Comparison of ENCODE assay signal across 9 cellular contexts in genomic region chr3:71444028-71444860, GRCh38.
DNase-seq lines count a peak whose midpoint lies in the region; ATAC-seq and TF ChIP-seq lines count a peak whose summit lies in the region.
"Had no signal": no experiment of that assay in that cellular context is flagged by ENCODE, and none has a peak within 500 bp of the region (broad histone marks: within the 10 kb centered on the region; RNA-seq: fewer than 3 reads in every experiment).

No MANE protein-coding gene starts in this region.

- H3K4me3 Mint-ChIP-seq in activated naive CD8-positive, alpha-beta T cell: peak overlapping the region; percentile 67

- peak overlapping the region; percentile 99 for H3K27ac Mint-ChIP-seq in activated naive CD8-positive, alpha-beta T cell

- H3K27me3 ChIP-seq in RWPE2 (ENCODE audit: insufficient read depth, poor library complexity, severe bottlenecking): no peaks in the 10 kb centered on the region
- H3K27me3 ChIP-seq in layer of hippocampus (ENCODE audit: control insufficient read depth, insufficient read depth, low read length): no peaks in the 10 kb centered on the region
- H3K27me3 ChIP-seq in stomach smooth muscle (ENCODE audit: control insufficient read depth in 1 of 2, insufficient read depth in 2 of 2, low read length in 2 of 2): no peaks in the 10 kb centered on the region

- peak; percentile 94 for ATAC-seq in HG03064 (IDR thresholded peaks at IDR 0.05; ENCODE audit: low read depth, unreplicated experiment)
- peak; percentile 81 for ATAC-seq in RWPE2 (ENCODE audit: low read depth)
- ATAC-seq: A549 had no signal

- H3K4me1 Mint-ChIP-seq in activated naive CD8-positive, alpha-beta T cell (ENCODE audit: low read depth): peaks cover 95% of the 10 kb centered on the region

- DNase-seq in activated gamma-delta T cell treated with Interleukin-2 at 50 U/mL for 16 hours (peak; percentile 72), activated gamma-delta T cell (lab: John Stamatoyannopoulos, UW) (no peak), RWPE2 (ENCODE audit: low spot score) (peak; percentile 84), NCI-H1048 (lab: John Stamatoyannopoulos, UW) (no peak)

- no peak for TF ChIP-seq CTCF in RWPE2 (IDR thresholded peaks at IDR 0.05; ENCODE audit: poor library complexity, severe bottlenecking)

- H3K4me1 ChIP-seq in RWPE2 (ENCODE audit: insufficient read depth, poor library complexity, severe bottlenecking): peaks cover 59% of the 10 kb centered on the region
- H3K4me1 ChIP-seq in stomach smooth muscle (ENCODE audit: control insufficient read depth, insufficient read depth, low read length): peaks cover 19% of the 10 kb centered on the region

- H3K36me3 Mint-ChIP-seq in activated naive CD8-positive, alpha-beta T cell: no peaks in the 10 kb centered on the region

- H3K9me3 ChIP-seq in RWPE2 (ENCODE audit: severe bottlenecking) (no peaks in the 10 kb centered on the region), stomach smooth muscle (ENCODE audit: control insufficient read depth in 2 of 2, low read length in 2 of 2) (no peaks in the 10 kb centered on the region)
- H3K9me3 ChIP-seq: A549 had no signal

- no peaks in the 10 kb centered on the region for H3K9me3 Mint-ChIP-seq in activated naive CD8-positive, alpha-beta T cell (ENCODE audit: low read depth)

- no peaks in the 10 kb centered on the region for H3K27me3 Mint-ChIP-seq in activated naive CD8-positive, alpha-beta T cell

- no peaks in the 10 kb centered on the region for H3K36me3 ChIP-seq in RWPE2 (ENCODE audit: low read depth)
- H3K36me3 ChIP-seq in stomach smooth muscle (ENCODE audit: control insufficient read depth in 2 of 2, insufficient read depth in 2 of 2, low read length in 2 of 2): no peaks in the 10 kb centered on the region

- no peak overlapping the region for H3K9ac ChIP-seq in stomach smooth muscle (ENCODE audit: low read length in 2 of 2)

- H3K27ac ChIP-seq in RWPE2 (ENCODE audit: poor library complexity, severe bottlenecking) (peak overlapping the region; percentile 93), layer of hippocampus (ENCODE audit: low read depth, low read length) (peak overlapping the region; percentile 21), stomach smooth muscle (ENCODE audit: low read length) (peak overlapping the region; percentile 11)

- H3K4me3 ChIP-seq in RWPE2 (ENCODE audit: severe bottlenecking): no peak overlapping the region
- no peak overlapping the region for H3K4me3 ChIP-seq in stomach smooth muscle (ENCODE audit: low read length in 2 of 2)
- H3K4me3 ChIP-seq: A549 had no signal

Comparison
In these comparisons a context has a peak if more than half of its experiments do, and no peak if none do; other contexts are left out.
1. DNase-seq: peak in activated gamma-delta T cell treated with Interleukin-2 at 50 U/mL for 16 hours (single experiment) and RWPE2 (single experiment); none in activated gamma-delta T cell (single experiment) and NCI-H1048 (single experiment).
2. H3K27ac ChIP-seq: peak in every context shown above with its lines; median percentile 93 in RWPE2; 21 in layer of hippocampus; 11 in stomach smooth muscle.